11 cellular contexts compared by ENCODE assay signal in genomic region chr1:21668232-21669032, GRCh38. TPM values are rescaled to one million over a fixed set of nuclear protein-coding genes. Genes with fewer than 3 reads are reported as not detected.
DNase-seq lines count a peak whose midpoint lies in the region; FAIRE-seq and TF ChIP-seq lines count a peak whose summit lies in the region.
"Had no signal": no experiment of that assay in that cellular context is flagged by ENCODE, and none has a peak within 500 bp of the region (broad histone marks: within the 10 kb centered on the region; RNA-seq: fewer than 3 reads in every experiment).

No MANE protein-coding gene starts in this region.

- H3K27me3 ChIP-seq in HL-60 (ENCODE audit: insufficient read depth, poor library complexity, severe bottlenecking) (no peaks in the 10 kb centered on the region), H1 (replicated peaks in 1 of 4; ENCODE audit: control insufficient read depth in 3 of 4, extremely low read depth in 1 of 4, insufficient read depth in 3 of 4, low read length in 3 of 4) (peaks cover 0 to 28% (median 19%) of the 10 kb centered on the region in 4 experiments; a peak in 5 of 7 replicates), neural progenitor cell (peaks cover 42% of the 10 kb centered on the region)

- H3K23me2 ChIP-seq in H1 (ENCODE audit: low read depth, low read length): peaks cover 13% of the 10 kb centered on the region

- H2BK120ac ChIP-seq in H1 (replicated peaks; ENCODE audit: low read depth, low read length): no peak overlapping the region

- peaks cover 0 to 28% (median 10%) of the 10 kb centered on the region in 4 experiments; a peak in 6 of 7 replicates for H3K4me1 ChIP-seq in H1 (replicated peaks in 1 of 4; ENCODE audit: control insufficient read depth in 3 of 4, insufficient read depth in 4 of 4, low read length in 3 of 4)
- H3K4me1 ChIP-seq in neural progenitor cell: peaks cover 9% of the 10 kb centered on the region

- no peak overlapping the region; the same call in 1 of the 2 replicates for H3K18ac ChIP-seq in H1 (ENCODE audit: extremely low read depth, low read length)

- H3K9me3 ChIP-seq in H1 (ENCODE audit: insufficient read depth in 2 of 2, low read depth in 1 of 2, low read length in 1 of 2) (no peaks in the 10 kb centered on the region), neural progenitor cell (ENCODE audit: low read depth) (no peaks in the 10 kb centered on the region)
- H3K9me3 ChIP-seq: tibial nerve had no signal

- H2AFZ ChIP-seq in H1 (ENCODE audit: low read length) (no peak overlapping the region), neural progenitor cell (replicated peaks) (peak overlapping the region; percentile 71)

- H3K56ac ChIP-seq in H1 (replicated peaks; ENCODE audit: insufficient read length, low read depth, low read length): no peak overlapping the region

- H3K4me1 Mint-ChIP-seq in CD14-positive monocyte (peaks cover 31% of the 10 kb centered on the region), neural progenitor cell (peaks cover 33% of the 10 kb centered on the region)

- H3F3A ChIP-seq in neural progenitor cell (ENCODE audit: low read depth): peaks cover 11% of the 10 kb centered on the region

- H3K36me3 Mint-ChIP-seq in CD14-positive monocyte: no peaks in the 10 kb centered on the region
- no peaks in the 10 kb centered on the region for H3K36me3 Mint-ChIP-seq in neural progenitor cell

- H4K5ac ChIP-seq in H1 (ENCODE audit: insufficient read length, low read depth, low read length): no peak overlapping the region

- POLR2A ChIA-PET in H1 (lab: Charles Lee; ENCODE audit: partially characterized antibody): interaction anchor here (1.5 to 2.8 kb wide), 2 partner anchors 8 to 13 kb away, joined by 4 to 19 read pairs; no protein-coding TSS in a partner anchor

- no peaks in the 10 kb centered on the region for H3K79me1 ChIP-seq in H1 (ENCODE audit: low read depth, low read length)

- 0 out of 2 replicates have a peak overlapping the region, but pooled peaks have one; percentile 50 for H2BK12ac ChIP-seq in H1 (ENCODE audit: low read depth, low read length)

- peak overlapping the region; percentile 16 for H4K91ac ChIP-seq in H1 (replicated peaks; ENCODE audit: insufficient read length, low read length)

- TF ChIP-seq RAD21 in H1 (IDR thresholded peaks at IDR 0.05 in 1 of 2, conservative IDR thresholded peaks at IDR 0.05 in 1 of 2; ENCODE audit: low read depth in 2 of 2, low read length in 2 of 2): no peak

- H3K4me3 Mint-ChIP-seq in CD14-positive monocyte (peak overlapping the region in 1 of 2 donors; percentile 51), neural progenitor cell (peak overlapping the region; percentile 46)

- intact Hi-C loops in CD14-positive monocyte (cut with micrococcal nuclease): no loop called here

- H3K79me2 ChIP-seq in H1 (ENCODE audit: control insufficient read depth in 1 of 2, insufficient read depth in 2 of 2, low read length in 2 of 2) (no peaks in the 10 kb centered on the region), neural progenitor cell (ENCODE audit: low read depth) (no peaks in the 10 kb centered on the region)

- DNase-seq in CD14-positive monocyte (ENCODE audit: low spot score): peak; percentile 34
- no peak for DNase-seq in HL-60 (ENCODE audit: low read depth in 1 of 2, low spot score in 1 of 2)
- DNase-seq in H1 (ENCODE audit: low read depth in 1 of 2, low spot score in 2 of 2): no peak
- DNase-seq in neural progenitor cell (ENCODE audit: low spot score): peak; percentile 44
- no peak for DNase-seq in activated CD8-positive, alpha-beta memory T cell treated with anti-CD3 and anti-CD28 coated beads, Interleukin-2, amount 50 U/mL, for 48 hours
- DNase-seq in NCI-H2029 treated with DMSO at 0.1 percent for 48 hours (lab: John Stamatoyannopoulos, UW): no peak
- DNase-seq in NCI-H2029 (lab: John Stamatoyannopoulos, UW): no peak
- no peak for DNase-seq in stimulated activated CD4-positive, alpha-beta T cell treated with anti-CD3 and anti-CD28 coated beads, Interleukin-4, amount 100 ng/mL, for 1 hour
- DNase-seq: NCI-H1694 had no signal

- no peak overlapping the region for H3K23ac ChIP-seq in H1 (ENCODE audit: insufficient read length)

- TF ChIP-seq EP300 in H1 (IDR thresholded peaks at IDR 0.05; ENCODE audit: borderline replicate concordance in 1 of 2, low read depth in 2 of 2, low read length in 2 of 2): no peak

- peaks cover 46 to 60% (median 48%) of the 10 kb centered on the region in 3 donors for H3K27me3 Mint-ChIP-seq in CD14-positive monocyte (ENCODE audit: low read depth in 3 of 3)
- H3K27me3 Mint-ChIP-seq in neural progenitor cell (ENCODE audit: insufficient read depth, low read depth): peaks cover 26% of the 10 kb centered on the region

- no peak overlapping the region for H3K27ac Mint-ChIP-seq in CD14-positive monocyte
- H3K27ac Mint-ChIP-seq in neural progenitor cell: no peak overlapping the region

- WGBS in H1 (ENCODE audit: extremely low coverage in 1 of 2, insufficient coverage in 1 of 2, insufficient read length in 1 of 2, insufficient replicate concordance in 2 of 2, low coverage in 1 of 2, low lambda C conversion rate in 2 of 2, missing lambda C conversion rate in 1 of 2), 2 experiments: 18% methylated on average over 19 of the region's 36 CpGs; no CpG with 5 or more reads in 1 of the 2 experiments

- no peak overlapping the region for H3K4ac ChIP-seq in H1 (replicated peaks; ENCODE audit: insufficient read length, low read depth, low read length)

- H3K9ac ChIP-seq in H1 (replicated peaks in 1 of 4; ENCODE audit: extremely low read depth in 1 of 4, low read depth in 3 of 4, low read length in 3 of 4) (no peak overlapping the region), neural progenitor cell (no peak overlapping the region)

- CTCF ChIA-PET in H1 (lab: Charles Lee; ENCODE audit: partially characterized antibody): interaction anchor here (0.7 to 4.6 kb wide), 3 partner anchors 8 to 1137 kb away, joined by 3 to 25 read pairs (median 3); no protein-coding TSS in a partner anchor

- no peak overlapping the region for H2BK20ac ChIP-seq in H1 (ENCODE audit: low read length)

- H3K27ac ChIP-seq in HL-60 (replicated peaks): no peak overlapping the region
- H3K27ac ChIP-seq in H1 (ENCODE audit: low read depth, low read length): no peak overlapping the region
- no peak overlapping the region for H3K27ac ChIP-seq in neural progenitor cell
- H3K27ac ChIP-seq: tibial nerve had no signal

- H3K36me3 ChIP-seq in H1 (ENCODE audit: control insufficient read depth in 2 of 4, insufficient read depth in 4 of 4, low read length in 3 of 4): no peaks in the 10 kb centered on the region
- no peaks in the 10 kb centered on the region for H3K36me3 ChIP-seq in neural progenitor cell
- H3K36me3 ChIP-seq: tibial nerve had no signal

- H2BK5ac ChIP-seq in H1 (ENCODE audit: low read depth, low read length): no peak overlapping the region

- peaks cover 0 to 5% (median 0%) of the 10 kb centered on the region in 7 donors for H3K9me3 Mint-ChIP-seq in CD14-positive monocyte
- H3K9me3 Mint-ChIP-seq in neural progenitor cell: no peaks in the 10 kb centered on the region

- TF ChIP-seq CTCF in CD14-positive monocyte (IDR thresholded peaks at IDR 0.05) (no peak), HL-60 (IDR thresholded peaks at IDR 0.05; ENCODE audit: insufficient read depth, low read length) (no peak), H1 (IDR thresholded peaks at IDR 0.05; ENCODE audit: control extremely low read depth in 1 of 3, insufficient read depth in 1 of 3, low read depth in 1 of 3, low read length in 3 of 3) (no peak; a peak in 1 of 4 replicates), neural progenitor cell (IDR thresholded peaks at IDR 0.05) (peak; percentile 29)

- no peak for FAIRE-seq in H1 (lab: Jason Lieb, UNC)
- FAIRE-seq: GM12878 had no signal

- H2AK5ac ChIP-seq in H1 (ENCODE audit: low read depth, low read length): no peak overlapping the region

- H3K14ac ChIP-seq in H1 (ENCODE audit: insufficient read length): no peak overlapping the region

- H3K4me2 ChIP-seq in H1 (ENCODE audit: insufficient read depth in 1 of 2, low read depth in 2 of 2, low read length in 2 of 2) (peak overlapping the region; percentile 68 to 98), neural progenitor cell (peak overlapping the region; percentile 99)

- H3K4me3 ChIP-seq in HL-60 (replicated peaks; ENCODE audit: insufficient read depth, low read length) (peak overlapping the region; percentile 30), H1 (ENCODE audit: extremely low read depth in 1 of 4, insufficient read depth in 2 of 4, low read depth in 3 of 4, low read length in 4 of 4) (peak overlapping the region; percentile 62 to 76 (median 68)), neural progenitor cell (peak overlapping the region; percentile 64)
- H3K4me3 ChIP-seq: GM12878 had no signal

- H2BK15ac ChIP-seq in H1 (ENCODE audit: low read length): no peak overlapping the region

- H4K20me1 ChIP-seq in H1 (replicated peaks in 1 of 2; ENCODE audit: control insufficient read depth in 1 of 2, insufficient read depth in 2 of 2, low read length in 2 of 2): no peaks in the 10 kb centered on the region
- H4K20me1 ChIP-seq in neural progenitor cell (ENCODE audit: low read depth): no peaks in the 10 kb centered on the region

- no peak for TF ChIP-seq POLR2A in H1 (IDR thresholded peaks at IDR 0.05; ENCODE audit: control extremely low read depth in 1 of 2, low read depth in 2 of 2, low read length in 2 of 2)

- H4K8ac ChIP-seq in H1 (ENCODE audit: extremely low read depth, insufficient read depth, low read length): peak overlapping the region; percentile 63

TF ChIP-seq in H1, 55 proteins besides CTCF, POLR2A, EP300 and RAD21:
- peak; percentile 37 for TF ChIP-seq KDM4A (IDR thresholded peaks at IDR 0.05; ENCODE audit: low read depth, low read length, severe bottlenecking)
- 0 out of 2 replicates have a peak, but pooled peaks have one; percentile 31 for TF ChIP-seq GABPA (IDR thresholded peaks at IDR 0.05; ENCODE audit: borderline replicate concordance, insufficient read depth, low read length)
- TF ChIP-seq EGR1 (IDR thresholded peaks at IDR 0.05; ENCODE audit: borderline replicate concordance, low read depth, low read length): no peak

RNA-seq across cellular contexts. Expression of gene RAP1GAP, which starts 0.7 kb away (rescaled TPM):
- polyA plus RNA-seq in CD14-positive monocyte: not detected
- 7.8 and 8.4 TPM in 2 replicates for total RNA-seq in H1 (2021; fragmentation: NEBNext Ultra II Directional; extraction: Animal tissue kit (Norgen Biotek cat#: 25700))
- polyA plus RNA-seq in H1 (2011; rRNA removed): 8.4 and 9.9 TPM in 2 replicates
- 8.0 TPM for polyA plus RNA-seq in H1 (2011; cell fraction: cytosol; rRNA removed)
- 26.1 TPM for polyA plus RNA-seq in H1 (2011; cell fraction: nucleus; rRNA removed)
- polyA plus RNA-seq in H1 (2012, experiment 1 of 2): 6.9 to 9.7 TPM (median 8.3 TPM) in 4 replicates
- 7.0 TPM for polyA plus RNA-seq in H1 (2012, experiment 2 of 2)
- 5.6 TPM for polyA plus RNA-seq in H1 (2013, experiment 1 of 2)
- 6.1 TPM for polyA plus RNA-seq in H1 (2013, experiment 2 of 2)
- polyA minus RNA-seq in H1 (2011; rRNA and poly(A)+ RNA removed): 7.7 and 11.9 TPM in 2 replicates
- polyA minus RNA-seq in H1 (2011; cell fraction: cytosol; rRNA and poly(A)+ RNA removed): 4.9 TPM
- polyA minus RNA-seq in H1 (2011; cell fraction: nucleus; rRNA and poly(A)+ RNA removed): 6.0 TPM
- total RNA-seq in neural progenitor cell (ENCODE audit: low replicate concordance): 2.6 and 3.9 TPM in 2 replicates

Comparison
In these comparisons a context has a peak if more than half of its experiments do, and no peak if none do; other contexts are left out.
1. DNase-seq: peak in CD14-positive monocyte (single experiment) and neural progenitor cell (single experiment); none in HL-60 (0 of 2), H1 (0 of 2), activated CD8-positive, alpha-beta memory T cell treated with anti-CD3 and anti-CD28 coated beads, Interleukin-2, amount 50 U/mL, for 48 hours (single experiment), NCI-H2029 treated with DMSO at 0.1 percent for 48 hours (single experiment), NCI-H2029 (single experiment) and stimulated activated CD4-positive, alpha-beta T cell treated with anti-CD3 and anti-CD28 coated beads, Interleukin-4, amount 100 ng/mL, for 1 hour (single experiment).
2. Peak in every context shown above with its lines, with median percentiles within 50 percentile points of each other: H3K4me3 ChIP-seq.